ENCODE assay signal across 10 cellular contexts in genomic region chr1:41618066-41618825, GRCh38.
DNase-seq lines count a peak whose midpoint lies in the region; ATAC-seq and TF ChIP-seq lines count a peak whose summit lies in the region.
"Had no signal": no experiment of that assay in that cellular context is flagged by ENCODE, and none has a peak within 500 bp of the region (broad histone marks: within the 10 kb centered on the region; RNA-seq: fewer than 3 reads in every experiment).

No MANE protein-coding gene starts in this region.

- H3K36me3 ChIP-seq in gastroesophageal sphincter (no peaks in the 10 kb centered on the region), osteoblast (ENCODE audit: insufficient read depth, low read length) (no peaks in the 10 kb centered on the region), hepatocyte (replicated peaks; ENCODE audit: insufficient read depth, low read depth) (no peaks in the 10 kb centered on the region)

- TF ChIP-seq EP300 in gastroesophageal sphincter (IDR thresholded peaks at IDR 0.05): no peak

- peaks cover 12% of the 10 kb centered on the region for H3K79me2 ChIP-seq in osteoblast (ENCODE audit: insufficient read depth, low read length)
- no peaks in the 10 kb centered on the region for H3K79me2 ChIP-seq in hepatocyte

- peak; percentile 79 for DNase-seq in amniotic epithelial cell (ENCODE audit: low read depth)
- peak; percentile 78 for DNase-seq in osteoblast (ENCODE audit: insufficient read length, low spot score, missing footprints)
- no peak for DNase-seq in GF-D8 (lab: John Stamatoyannopoulos, UW)
- no peak for DNase-seq in hepatocyte (ENCODE audit: low spot score)
- DNase-seq: NCI-H526 had no signal

- H4K20me1 ChIP-seq in osteoblast (ENCODE audit: insufficient read depth, low read length) (no peaks in the 10 kb centered on the region), hepatocyte (ENCODE audit: insufficient read depth, poor library complexity, severe bottlenecking) (no peaks in the 10 kb centered on the region)

- H3K9me3 ChIP-seq in gastroesophageal sphincter (no peaks in the 10 kb centered on the region), osteoblast (ENCODE audit: low read depth, low read length) (no peaks in the 10 kb centered on the region), hepatocyte (ENCODE audit: low read depth) (no peaks in the 10 kb centered on the region)

- no peak overlapping the region for H3K4me2 ChIP-seq in osteoblast (ENCODE audit: insufficient read depth, low read length)
- no peak overlapping the region for H3K4me2 ChIP-seq in hepatocyte

- H3K27ac ChIP-seq in C4-2B: peak overlapping the region; percentile 14
- no peak overlapping the region for H3K27ac ChIP-seq in gastroesophageal sphincter
- H3K27ac ChIP-seq in osteoblast (ENCODE audit: low read depth, low read length): no peak overlapping the region
- no peak overlapping the region for H3K27ac ChIP-seq in hepatocyte

- H2AFZ ChIP-seq in osteoblast (ENCODE audit: low read length): peak overlapping the region; percentile 18
- no peak overlapping the region for H2AFZ ChIP-seq in hepatocyte

- H3K27me3 ChIP-seq in gastroesophageal sphincter (no peaks in the 10 kb centered on the region), osteoblast (ENCODE audit: insufficient read depth, low read length) (no peaks in the 10 kb centered on the region), hepatocyte (no peaks in the 10 kb centered on the region)

- H3K4me3 ChIP-seq in gastroesophageal sphincter (no peak overlapping the region), osteoblast (ENCODE audit: insufficient read depth, low read length) (no peak overlapping the region), hepatocyte (no peak overlapping the region)

- H3K4me1 ChIP-seq in gastroesophageal sphincter (peaks cover 0 to 23% (median 4%) of the 10 kb centered on the region in 3 donors), osteoblast (ENCODE audit: insufficient read depth, low read length) (peaks cover 37% of the 10 kb centered on the region), hepatocyte (ENCODE audit: insufficient read depth) (peaks cover 8% of the 10 kb centered on the region)

- 69 to 72% methylated on average over 5 to 9 of the region's 14 CpGs for WGBS in gastroesophageal sphincter (ENCODE audit: low coverage in 1 of 2), 2 donors
- 82% methylated on average over 14 of the region's 14 CpGs for WGBS in hepatocyte (ENCODE audit: low lambda C conversion rate, missing lambda C conversion rate)

- TF ChIP-seq POLR2A in gastroesophageal sphincter (IDR thresholded peaks at IDR 0.05): no peak

- ATAC-seq in gastroesophageal sphincter (peak; percentile 83), GM21723 (IDR thresholded peaks at IDR 0.05; ENCODE audit: unreplicated experiment) (no peak), HG02840 (IDR thresholded peaks at IDR 0.05; ENCODE audit: low FRiP score, unreplicated experiment) (no peak)
- ATAC-seq: CD8-positive, alpha-beta T cell had no signal

- H3K9me2 ChIP-seq in hepatocyte (replicated peaks; ENCODE audit: insufficient read depth): no peaks in the 10 kb centered on the region

- TF ChIP-seq CTCF in C4-2B (conservative IDR thresholded peaks at IDR 0.05) (no peak), gastroesophageal sphincter (IDR thresholded peaks at IDR 0.05) (no peak), osteoblast (IDR thresholded peaks at IDR 0.05; ENCODE audit: extremely low read depth, low read depth, low read length) (no peak), hepatocyte (IDR thresholded peaks at IDR 0.05; ENCODE audit: poor library complexity) (no peak)

Comparison
In these comparisons a context has a peak if more than half of its experiments do, and no peak if none do; other contexts are left out.
1. DNase-seq: peak in amniotic epithelial cell (single experiment) and osteoblast (single experiment); none in GF-D8 (single experiment) and hepatocyte (single experiment).